ENCODE assay signal across 8 cellular contexts in the genomic region with DNA sequence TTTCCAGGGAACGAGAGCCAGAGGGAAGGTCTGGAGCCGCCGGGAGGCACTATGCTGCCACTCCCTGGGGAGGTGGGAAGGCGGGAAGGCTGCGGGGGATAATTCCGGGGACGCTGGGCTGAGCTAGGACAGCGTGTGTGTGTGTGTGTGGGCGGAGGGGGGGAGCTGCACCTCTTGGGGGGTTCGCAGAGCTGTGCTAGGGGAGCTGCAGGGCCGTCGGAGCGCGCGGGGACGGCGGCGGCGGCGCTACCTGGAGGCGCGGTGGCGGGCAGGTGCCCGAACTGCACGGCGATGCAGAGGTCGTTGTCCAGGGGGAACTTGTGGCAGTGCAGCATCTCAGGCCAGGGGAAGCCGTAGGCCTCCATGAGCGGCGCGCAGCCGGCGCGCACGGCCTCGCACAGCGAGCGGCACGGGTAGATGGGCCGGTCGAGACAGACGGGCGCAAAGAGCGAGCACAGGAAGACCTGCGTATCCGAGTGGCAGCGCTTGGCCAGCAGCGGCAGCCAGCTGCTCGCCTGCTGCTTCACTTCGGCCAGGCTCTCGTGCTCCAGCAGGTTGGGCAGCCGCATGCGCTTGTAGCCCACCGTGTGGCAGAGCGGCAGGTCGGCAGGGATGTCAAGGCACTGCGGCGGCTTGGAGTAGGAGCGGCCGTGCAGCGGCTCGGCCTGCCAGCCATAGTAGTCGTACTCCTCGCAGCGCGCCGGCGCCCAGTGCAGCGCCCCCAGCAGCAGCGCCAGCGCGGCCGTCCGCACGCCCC. TPM values are rescaled to one million over a fixed set of nuclear protein-coding genes. Genes with fewer than 3 reads are reported as not detected.
DNase-seq lines count a peak whose midpoint lies in the region; TF ChIP-seq lines count a peak whose summit lies in the region.

No MANE protein-coding gene starts in this region.

- peak overlapping the region; percentile 94 for H2AFZ ChIP-seq in neuronal stem cell (ENCODE audit: low read length)

- H3K4ac ChIP-seq in neuronal stem cell (ENCODE audit: low read length), result no peak overlapping the region

- peak overlapping the region; percentile 30 to 83 for H3K4me3 ChIP-seq in neuronal stem cell (ENCODE audit: low read length in 2 of 2)

- no peak overlapping the region for H2BK5ac ChIP-seq in neuronal stem cell (ENCODE audit: low read length)

- H2BK15ac ChIP-seq in neuronal stem cell (ENCODE audit: low read length), result peak overlapping the region; percentile 15

- peak overlapping the region; percentile 83 for H3K9ac ChIP-seq in neuronal stem cell (ENCODE audit: low read depth, low read length, poor library complexity)

- H3K79me1 ChIP-seq in neuronal stem cell (ENCODE audit: low read depth, low read length), result no peaks in the 10 kb centered on the region

- H3K18ac ChIP-seq in neuronal stem cell (ENCODE audit: low read length), result peak overlapping the region; percentile 81

- no peak overlapping the region for H4K91ac ChIP-seq in neuronal stem cell (ENCODE audit: low read depth, low read length, poor library complexity)

- no peak for TF ChIP-seq POLR2A in erythroblast (IDR thresholded peaks at IDR 0.05; ENCODE audit: low read length)

- H2BK120ac ChIP-seq in neuronal stem cell (ENCODE audit: low read depth, low read length), result no peak overlapping the region

- H2AK5ac ChIP-seq in neuronal stem cell (ENCODE audit: low read depth, low read length), result no peak overlapping the region

- H3K27ac ChIP-seq in neuronal stem cell (replicated peaks; ENCODE audit: low read length), result no peak overlapping the region

- peak overlapping the region; percentile 25 for H3K14ac ChIP-seq in neuronal stem cell (ENCODE audit: low read length)

- no peak overlapping the region for H4K8ac ChIP-seq in neuronal stem cell (ENCODE audit: low read depth, low read length)

- H3K9me3 ChIP-seq in neuronal stem cell (replicated peaks in 1 of 2; ENCODE audit: control insufficient read depth in 2 of 2, insufficient read depth in 1 of 2, low read depth in 1 of 2, low read length in 2 of 2), result no peaks in the 10 kb centered on the region

- no peaks in the 10 kb centered on the region for H3K36me3 ChIP-seq in neuronal stem cell (replicated peaks in 1 of 2; ENCODE audit: control insufficient read depth in 2 of 2, insufficient read depth in 2 of 2, low read length in 2 of 2)

- DNase-seq in DMS79 treated with DMSO at 0.1 percent for 48 hours (lab: John Stamatoyannopoulos, UW), result peak; percentile 4
- no peak for DNase-seq in DMS79 (lab: John Stamatoyannopoulos, UW)
- DNase-seq in NCI-H69 (lab: John Stamatoyannopoulos, UW), result peak; percentile 56
- peak; percentile 49 to 50 for DNase-seq in erythroblast (lab: John Stamatoyannopoulos, UW)
- DNase-seq in neuronal stem cell (ENCODE audit: low spot score), result no peak
- no peak for DNase-seq in NCI-H187 treated with DMSO at 0.1 percent for 48 hours (lab: John Stamatoyannopoulos, UW)
- no peak for DNase-seq in Ammon's horn (ENCODE audit: low spot score)
- no peak for DNase-seq in NCI-H2196 (lab: John Stamatoyannopoulos, UW; ENCODE audit: unreplicated experiment)

- peak overlapping the region; percentile 60 for H3K23ac ChIP-seq in neuronal stem cell (ENCODE audit: low read depth, low read length, poor library complexity)

- H3K27me3 ChIP-seq in neuronal stem cell (ENCODE audit: control insufficient read depth in 3 of 3, insufficient read depth in 3 of 3, low read depth in 1 of 3, low read length in 3 of 3), result peaks cover 15 to 63% (median 51%) of the 10 kb centered on the region in 3 experiments

- peaks cover 4 to 6% of the 10 kb centered on the region in 2 donors for H3K4me1 ChIP-seq in neuronal stem cell (ENCODE audit: control insufficient read depth in 2 of 2, insufficient read depth in 1 of 2, low read depth in 1 of 2, low read length in 2 of 2)

- no peak overlapping the region for H2BK12ac ChIP-seq in neuronal stem cell (ENCODE audit: low read length)

- H3K4me2 ChIP-seq in neuronal stem cell (ENCODE audit: insufficient read depth, low read length, poor library complexity, severe bottlenecking), result peak overlapping the region; percentile 92

- no CpG with 5 or more reads among the region's 75 CpGs for WGBS in neuronal stem cell (ENCODE audit: extremely low coverage in 2 of 2, insufficient read length in 2 of 2, insufficient replicate concordance in 1 of 2), 2 donors

RNA-seq across cellular contexts. Expression of a gene that starts 0.6 kb away (rescaled TPM):
- 0.06 TPM for polyA plus RNA-seq in neuronal stem cell (2013, experiment 1 of 2)
- polyA plus RNA-seq in neuronal stem cell (2013, experiment 2 of 2), result 0.07 TPM

RNA-seq across cellular contexts. Expression of a gene that starts 34.3 kb away (rescaled TPM):
- 10.4 TPM for polyA plus RNA-seq in neuronal stem cell (2013, experiment 1 of 2)
- polyA plus RNA-seq in neuronal stem cell (2013, experiment 2 of 2), result 10.0 TPM

RNA-seq across cellular contexts. Expression of a gene that starts 57.7 kb away (rescaled TPM):
- 34.2 TPM for polyA plus RNA-seq in neuronal stem cell (2013, experiment 1 of 2)
- polyA plus RNA-seq in neuronal stem cell (2013, experiment 2 of 2), result 32.5 TPM

Comparison
In these comparisons a context has a peak if more than half of its experiments do, and no peak if none do; other contexts are left out.
1. DNase-seq: peak in DMS79 treated with DMSO at 0.1 percent for 48 hours (single experiment), NCI-H69 (single experiment) and erythroblast (2 of 2); none in DMS79 (single experiment), neuronal stem cell (single experiment), NCI-H187 treated with DMSO at 0.1 percent for 48 hours (single experiment), Ammon's horn (single experiment) and NCI-H2196 (single experiment).